Comparison of ENCODE assay signal across 1 cellular context in the genomic region with DNA sequence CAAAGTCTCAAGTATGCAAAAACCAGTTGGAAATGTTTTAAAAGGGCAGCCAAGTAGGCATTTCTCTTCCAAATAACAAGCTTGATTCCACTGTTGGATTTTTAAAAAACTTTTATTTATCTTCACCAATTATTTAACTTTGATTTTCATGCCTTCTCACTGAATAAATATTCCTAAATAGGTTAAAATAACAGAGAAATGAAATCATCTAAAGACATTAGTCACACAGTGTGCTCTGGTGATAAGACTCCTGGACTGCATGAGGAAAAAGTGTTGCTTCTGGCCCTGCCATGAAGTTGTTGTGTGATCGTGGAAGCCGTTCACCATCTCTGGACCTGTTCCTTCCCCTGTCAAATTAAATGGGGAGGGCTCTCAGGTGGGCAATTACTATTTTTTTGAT.
TF ChIP-seq lines count a peak whose summit lies in the region.

No MANE protein-coding gene starts in this region.

TF ChIP-seq in IMR-90, 13 proteins besides CTCF, POLR2A, EP300 and RAD21 (continued from another document):
- TF ChIP-seq USF2 (IDR thresholded peaks at IDR 0.05; ENCODE audit: low read depth, low read length): no peak
- no peak for TF ChIP-seq SMC3 (IDR thresholded peaks at IDR 0.05; ENCODE audit: low read depth, low read length)
- no peak for TF ChIP-seq RFX5 (IDR thresholded peaks at IDR 0.05; ENCODE audit: low read depth, low read length)
